Comparison of ENCODE assay signal across 8 cellular contexts in genomic region chr1:100265931-100266830, GRCh38. TPM values are rescaled to one million over a fixed set of nuclear protein-coding genes. Genes with fewer than 3 reads are reported as not detected.
DNase-seq lines count a peak whose midpoint lies in the region; ATAC-seq, FAIRE-seq and TF ChIP-seq lines count a peak whose summit lies in the region.

RTCA (plus strand) TSS chr1:100266216; CDS start chr1:100266376, 160 bp downstream.

- dilution Hi-C loops in keratinocyte (cut with MboI; ENCODE audit: extremely low pct_ligation_motif_present, low sequenced_read_pairs), result no loop called here

- H3K4me3 ChIP-seq in AG09309 (ENCODE audit: control insufficient read depth, low read depth, low read length), result peak within 1 kb of the TSS; percentile 80
- peak within 1 kb of the TSS; percentile 76 to 100 (median 89) for H3K4me3 ChIP-seq in keratinocyte (ENCODE audit: control insufficient read depth in 2 of 3, extremely low read depth in 1 of 3, insufficient read depth in 2 of 3, low read depth in 1 of 3, low read length in 3 of 3)

- TF ChIP-seq CTCF in AG09309 (IDR thresholded peaks at IDR 0.05; ENCODE audit: control insufficient read depth, insufficient read depth, low read depth, low read length, missing control alignments) (no peak), keratinocyte (optimal IDR thresholded peaks at IDR 0.05 in 1 of 3, IDR thresholded peaks at IDR 0.05 in 1 of 3, conservative IDR thresholded peaks at IDR 0.05 in 1 of 3; ENCODE audit: extremely low read depth in 1 of 3, insufficient read depth in 2 of 3, low read length in 3 of 3) (no peak)

- peak within 1 kb of the TSS; percentile 88 for H2AFZ ChIP-seq in keratinocyte (ENCODE audit: control insufficient read depth, low read length)

- peak; percentile 23 for FAIRE-seq in keratinocyte (lab: Jason Lieb, UNC)

- H3K9me3 ChIP-seq in keratinocyte (ENCODE audit: control insufficient read depth, low read depth, low read length), result no peaks in the 10 kb centered on the region

- H3K79me2 ChIP-seq in keratinocyte (ENCODE audit: control insufficient read depth, insufficient read depth, low read length), result peaks cover 48% of the 10 kb centered on the region

- peak within 1 kb of the TSS; percentile 90 for H3K9ac ChIP-seq in keratinocyte (ENCODE audit: control insufficient read depth, extremely low read depth, insufficient read depth, low read length)

- peak within 1 kb of the TSS; percentile 97 for H3K4me2 ChIP-seq in keratinocyte (ENCODE audit: control insufficient read depth, extremely low read depth, insufficient read depth, low read depth, low read length)

- H3K27ac ChIP-seq in keratinocyte (ENCODE audit: control insufficient read depth, insufficient read depth, low read length), result peak within 1 kb of the TSS; percentile 83

- peaks cover 9% of the 10 kb centered on the region for H3K4me1 ChIP-seq in keratinocyte (ENCODE audit: control insufficient read depth, extremely low read depth, insufficient read depth, low read length)

- ATAC-seq in GM19035 (IDR thresholded peaks at IDR 0.05; ENCODE audit: unreplicated experiment) (peak; percentile 97), HG03354 (IDR thresholded peaks at IDR 0.05; ENCODE audit: poor library complexity, severe bottlenecking, unreplicated experiment) (peak; percentile 97)

- no peaks in the 10 kb centered on the region for H3K9me1 ChIP-seq in keratinocyte (ENCODE audit: control insufficient read depth, extremely low read depth, insufficient read depth, low read length)

- DNase-seq in AG09309 (ENCODE audit: low read depth) (peak; percentile 73), NCI-H446 treated with DMSO at 0.1 percent for 48 hours (lab: John Stamatoyannopoulos, UW) (peak; percentile 84), cerebellar nuclear complex (lab: John Stamatoyannopoulos, UW) (peak; percentile 1 to 83), keratinocyte (ENCODE audit: low read depth, low spot score) (peak; percentile 80)
- DNase-seq in activated CD4-positive, CD25-positive, alpha-beta regulatory T cell treated with anti-CD3 and anti-CD28 coated beads, Interleukin-2, amount 50 U/mL, for 72 hours, result peak; percentile 93
- DNase-seq in stimulated activated CD4-positive, alpha-beta T cell treated with anti-CD3 and anti-CD28 coated beads, Interleukin-15, amount 100 ng/mL, for 1 hour (ENCODE audit: low read depth in 1 of 2, low spot score in 1 of 2), result peak; percentile 87 to 92

- H4K20me1 ChIP-seq in keratinocyte (ENCODE audit: control insufficient read depth, extremely low read depth, insufficient read depth, low read length), result no peaks in the 10 kb centered on the region

- peaks cover 18 to 29% of the 10 kb centered on the region in 2 experiments for H3K36me3 ChIP-seq in keratinocyte (ENCODE audit: control insufficient read depth in 2 of 2, extremely low read depth in 1 of 2, insufficient read depth in 2 of 2, low read length in 2 of 2)

- no peaks in the 10 kb centered on the region for H3K27me3 ChIP-seq in keratinocyte (ENCODE audit: control insufficient read depth, extremely low read depth, insufficient read depth, low read length)

RNA-seq across cellular contexts. Expression of gene RTCA, which starts in this region (rescaled TPM):
- polyA plus RNA-seq in keratinocyte, result 31.6 to 52.0 TPM (median 33.6 TPM) in 3 replicates
- polyA plus RNA-seq in keratinocyte (2011; ENCODE audit: low read depth), result 51.2 TPM
- 36.2 and 63.7 TPM in 2 replicates for polyA plus RNA-seq in keratinocyte (2011; cell fraction: cytosol; rRNA removed)
- 38.1 and 43.1 TPM in 2 replicates for polyA plus RNA-seq in keratinocyte (2011; cell fraction: nucleus; rRNA removed)
- 30.6 and 38.5 TPM in 2 replicates for polyA plus RNA-seq in keratinocyte (2012; ENCODE audit: low replicate concordance)
- 10.6 to 27.4 TPM (median 17.4 TPM) in 3 replicates for polyA minus RNA-seq in keratinocyte
- polyA minus RNA-seq in keratinocyte (2011; cell fraction: cytosol; rRNA and poly(A)+ RNA removed), result 24.9 TPM
- polyA minus RNA-seq in keratinocyte (2011; cell fraction: nucleus; rRNA and poly(A)+ RNA removed), result 20.7 and 25.4 TPM in 2 replicates

Comparison
In these comparisons a context has a peak if more than half of its experiments do, and no peak if none do; other contexts are left out.
1. Peak in every context shown above with its lines: DNase-seq, ATAC-seq, H3K4me3 ChIP-seq and H3K27ac ChIP-seq.
2. DNase-seq: peak in every context shown above with its lines; median percentile 93 in activated CD4-positive, CD25-positive, alpha-beta regulatory T cell treated with anti-CD3 and anti-CD28 coated beads, Interleukin-2, amount 50 U/mL, for 72 hours; 90 in stimulated activated CD4-positive, alpha-beta T cell treated with anti-CD3 and anti-CD28 coated beads, Interleukin-15, amount 100 ng/mL, for 1 hour; 84 in NCI-H446 treated with DMSO at 0.1 percent for 48 hours; 80 in keratinocyte; 73 in AG09309; 42 in cerebellar nuclear complex.